In genomic region chr20:44943828-44944227, GRCh38 we compare ENCODE assay signal across 1 cellular context.
TF ChIP-seq lines count a peak whose summit lies in the region.

No MANE protein-coding gene starts in this region.

TF ChIP-seq in IMR-90, 13 proteins besides CTCF, POLR2A, EP300 and RAD21:
- TF ChIP-seq MAFK (IDR thresholded peaks at IDR 0.05; ENCODE audit: low read depth, low read length) (0 out of 2 replicates have a peak, but pooled peaks have one; percentile 21), NFE2L2 (IDR thresholded peaks at IDR 0.05; ENCODE audit: low read depth, low read length) (no peak)
